1 cellular context compared by ENCODE assay signal in the genomic region with DNA sequence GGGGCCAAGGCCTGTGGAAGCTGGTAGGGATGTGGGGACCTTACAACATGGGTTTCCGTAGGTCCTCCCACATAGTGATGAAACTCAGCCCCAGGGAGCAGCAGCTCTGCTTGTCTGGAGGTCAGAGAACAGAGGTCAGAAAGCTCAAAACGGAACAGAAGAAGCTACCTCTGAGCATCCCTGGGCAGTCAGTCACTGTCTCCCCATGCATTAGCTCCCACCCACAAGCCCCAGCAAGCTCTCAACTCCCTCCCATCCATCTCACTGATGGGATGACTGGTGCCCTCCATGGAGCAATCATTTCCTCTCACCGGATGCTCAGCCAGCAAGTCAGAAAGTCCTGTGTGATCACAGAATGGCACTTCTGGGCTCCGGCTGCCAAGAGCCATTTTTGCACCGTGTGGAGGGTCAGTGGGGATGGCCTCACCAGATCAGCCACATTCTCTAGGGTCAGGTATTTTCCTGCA.
TF ChIP-seq lines count a peak whose summit lies in the region.

No MANE protein-coding gene starts in this region.

TF ChIP-seq in GM23338, 12 proteins besides CTCF, POLR2A, EP300 and RAD21 (continued from another document):
- TF ChIP-seq, protein P1, sequence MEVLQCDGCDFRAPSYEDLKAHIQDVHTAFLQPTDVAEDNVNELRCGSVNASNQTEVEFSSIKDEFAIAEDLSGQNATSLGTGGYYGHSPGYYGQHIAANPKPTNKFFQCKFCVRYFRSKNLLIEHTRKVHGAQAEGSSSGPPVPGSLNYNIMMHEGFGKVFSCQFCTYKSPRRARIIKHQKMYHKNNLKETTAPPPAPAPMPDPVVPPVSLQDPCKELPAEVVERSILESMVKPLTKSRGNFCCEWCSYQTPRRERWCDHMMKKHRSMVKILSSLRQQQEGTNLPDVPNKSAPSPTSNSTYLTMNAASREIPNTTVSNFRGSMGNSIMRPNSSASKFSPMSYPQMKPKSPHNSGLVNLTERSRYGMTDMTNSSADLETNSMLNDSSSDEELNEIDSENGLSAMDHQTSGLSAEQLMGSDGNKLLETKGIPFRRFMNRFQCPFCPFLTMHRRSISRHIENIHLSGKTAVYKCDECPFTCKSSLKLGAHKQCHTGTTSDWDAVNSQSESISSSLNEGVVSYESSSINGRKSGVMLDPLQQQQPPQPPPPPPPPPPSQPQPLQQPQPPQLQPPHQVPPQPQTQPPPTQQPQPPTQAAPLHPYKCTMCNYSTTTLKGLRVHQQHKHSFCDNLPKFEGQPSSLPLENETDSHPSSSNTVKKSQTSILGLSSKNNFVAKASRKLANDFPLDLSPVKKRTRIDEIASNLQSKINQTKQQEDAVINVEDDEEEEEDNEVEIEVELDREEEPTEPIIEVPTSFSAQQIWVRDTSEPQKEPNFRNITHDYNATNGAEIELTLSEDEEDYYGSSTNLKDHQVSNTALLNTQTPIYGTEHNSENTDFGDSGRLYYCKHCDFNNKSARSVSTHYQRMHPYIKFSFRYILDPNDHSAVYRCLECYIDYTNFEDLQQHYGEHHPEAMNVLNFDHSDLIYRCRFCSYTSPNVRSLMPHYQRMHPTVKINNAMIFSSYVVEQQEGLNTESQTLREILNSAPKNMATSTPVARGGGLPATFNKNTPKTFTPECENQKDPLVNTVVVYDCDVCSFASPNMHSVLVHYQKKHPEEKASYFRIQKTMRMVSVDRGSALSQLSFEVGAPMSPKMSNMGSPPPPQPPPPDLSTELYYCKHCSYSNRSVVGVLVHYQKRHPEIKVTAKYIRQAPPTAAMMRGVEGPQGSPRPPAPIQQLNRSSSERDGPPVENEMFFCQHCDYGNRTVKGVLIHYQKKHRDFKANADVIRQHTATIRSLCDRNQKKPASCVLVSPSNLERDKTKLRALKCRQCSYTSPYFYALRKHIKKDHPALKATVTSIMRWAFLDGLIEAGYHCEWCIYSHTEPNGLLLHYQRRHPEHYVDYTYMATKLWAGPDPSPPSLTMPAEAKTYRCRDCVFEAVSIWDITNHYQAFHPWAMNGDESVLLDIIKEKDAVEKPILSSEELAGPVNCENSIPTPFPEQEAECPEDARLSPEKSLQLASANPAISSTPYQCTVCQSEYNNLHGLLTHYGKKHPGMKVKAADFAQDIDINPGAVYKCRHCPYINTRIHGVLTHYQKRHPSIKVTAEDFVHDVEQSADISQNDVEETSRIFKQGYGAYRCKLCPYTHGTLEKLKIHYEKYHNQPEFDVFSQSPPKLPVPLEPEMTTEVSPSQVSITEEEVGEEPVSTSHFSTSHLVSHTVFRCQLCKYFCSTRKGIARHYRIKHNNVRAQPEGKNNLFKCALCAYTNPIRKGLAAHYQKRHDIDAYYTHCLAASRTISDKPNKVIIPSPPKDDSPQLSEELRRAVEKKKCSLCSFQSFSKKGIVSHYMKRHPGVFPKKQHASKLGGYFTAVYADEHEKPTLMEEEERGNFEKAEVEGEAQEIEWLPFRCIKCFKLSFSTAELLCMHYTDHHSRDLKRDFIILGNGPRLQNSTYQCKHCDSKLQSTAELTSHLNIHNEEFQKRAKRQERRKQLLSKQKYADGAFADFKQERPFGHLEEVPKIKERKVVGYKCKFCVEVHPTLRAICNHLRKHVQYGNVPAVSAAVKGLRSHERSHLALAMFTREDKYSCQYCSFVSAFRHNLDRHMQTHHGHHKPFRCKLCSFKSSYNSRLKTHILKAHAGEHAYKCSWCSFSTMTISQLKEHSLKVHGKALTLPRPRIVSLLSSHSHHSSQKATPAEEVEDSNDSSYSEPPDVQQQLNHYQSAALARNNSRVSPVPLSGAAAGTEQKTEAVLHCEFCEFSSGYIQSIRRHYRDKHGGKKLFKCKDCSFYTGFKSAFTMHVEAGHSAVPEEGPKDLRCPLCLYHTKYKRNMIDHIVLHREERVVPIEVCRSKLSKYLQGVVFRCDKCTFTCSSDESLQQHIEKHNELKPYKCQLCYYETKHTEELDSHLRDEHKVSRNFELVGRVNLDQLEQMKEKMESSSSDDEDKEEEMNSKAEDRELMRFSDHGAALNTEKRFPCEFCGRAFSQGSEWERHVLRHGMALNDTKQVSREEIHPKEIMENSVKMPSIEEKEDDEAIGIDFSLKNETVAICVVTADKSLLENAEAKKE (CRISPR knock-in tag; IDR thresholded peaks at IDR 0.05), result no peak
- TF ChIP-seq JUNB (IDR thresholded peaks at IDR 0.05; ENCODE audit: unreplicated experiment) (no peak), EZH2 (IDR thresholded peaks at IDR 0.05; ENCODE audit: low read depth, unreplicated experiment) (no peak), STAT1 (IDR thresholded peaks at IDR 0.05; ENCODE audit: unreplicated experiment) (no peak), ETS1 (IDR thresholded peaks at IDR 0.05) (no peak), POLR2AphosphoS5 (IDR thresholded peaks at IDR 0.05; ENCODE audit: low read depth) (no peak), REST (IDR thresholded peaks at IDR 0.05; ENCODE audit: unreplicated experiment) (no peak), CREB1 (CRISPR knock-in tag; IDR thresholded peaks at IDR 0.05; ENCODE audit: low read depth) (no peak)
